ENCODE assay signal across 1 cellular context in the genomic region with DNA sequence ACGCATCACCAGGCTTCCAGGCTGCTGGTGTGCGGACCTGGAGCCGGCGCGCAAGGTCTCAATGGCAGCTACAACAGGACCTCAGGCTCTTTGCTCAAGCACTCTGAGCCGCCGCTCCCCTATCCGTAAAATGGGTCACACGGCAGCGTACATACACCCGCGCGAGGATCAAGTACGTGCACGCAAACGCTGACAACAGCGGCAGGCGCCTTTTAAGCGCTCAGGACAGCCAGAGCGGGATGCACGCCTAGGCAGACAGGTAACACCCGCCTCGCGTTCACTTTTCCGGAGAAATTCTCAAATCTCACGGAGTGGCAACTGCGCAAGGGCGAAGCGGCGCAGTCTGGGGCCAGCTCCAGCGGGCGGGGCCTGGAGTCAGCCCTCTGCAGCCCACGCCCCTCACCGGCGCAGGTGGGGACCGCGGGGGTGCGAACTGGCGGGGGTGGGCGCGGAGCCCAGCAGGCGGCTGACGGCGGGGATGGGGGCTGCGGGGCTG.
A peak's percentile ranks its signal among the peaks of the same experiment; 100 is the strongest.
TF ChIP-seq lines count a peak whose summit lies in the region.

No MANE protein-coding gene starts in this region.

TF ChIP-seq in HepG2, 621 proteins besides CTCF, POLR2A, EP300 and RAD21 (continued from another document and continues in another):
- TF ChIP-seq, protein P1, sequence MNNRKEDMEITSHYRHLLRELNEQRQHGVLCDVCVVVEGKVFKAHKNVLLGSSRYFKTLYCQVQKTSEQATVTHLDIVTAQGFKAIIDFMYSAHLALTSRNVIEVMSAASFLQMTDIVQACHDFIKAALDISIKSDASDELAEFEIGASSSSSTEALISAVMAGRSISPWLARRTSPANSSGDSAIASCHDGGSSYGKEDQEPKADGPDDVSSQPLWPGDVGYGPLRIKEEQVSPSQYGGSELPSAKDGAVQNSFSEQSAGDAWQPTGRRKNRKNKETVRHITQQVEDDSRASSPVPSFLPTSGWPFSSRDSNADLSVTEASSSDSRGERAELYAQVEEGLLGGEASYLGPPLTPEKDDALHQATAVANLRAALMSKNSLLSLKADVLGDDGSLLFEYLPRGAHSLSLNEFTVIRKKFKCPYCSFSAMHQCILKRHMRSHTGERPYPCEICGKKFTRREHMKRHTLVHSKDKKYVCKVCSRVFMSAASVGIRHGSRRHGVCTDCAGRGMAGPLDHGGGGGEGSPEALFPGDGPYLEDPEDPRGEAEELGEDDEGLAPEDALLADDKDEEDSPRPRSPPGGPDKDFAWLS (CRISPR knock-in tag; IDR thresholded peaks at IDR 0.05; ENCODE audit: borderline replicate concordance): no peak; the same call in 1 of the 2 replicates
- TF ChIP-seq HIVEP1 (CRISPR knock-in tag; IDR thresholded peaks at IDR 0.05) (no peak), BCL6 (CRISPR knock-in tag; IDR thresholded peaks at IDR 0.05) (no peak), MXD4 (CRISPR knock-in tag; IDR thresholded peaks at IDR 0.05) (no peak; the same call in 1 of the 2 replicates), ZNF614 (CRISPR knock-in tag; IDR thresholded peaks at IDR 0.05; ENCODE audit: borderline replicate concordance) (no peak), MTF2 (CRISPR knock-in tag; IDR thresholded peaks at IDR 0.05; ENCODE audit: borderline replicate concordance) (no peak), HMG20B (CRISPR knock-in tag; conservative IDR thresholded peaks at IDR 0.05) (no peak), ZNF564 (CRISPR knock-in tag; IDR thresholded peaks at IDR 0.05) (no peak), BRD4 (CRISPR knock-in tag; IDR thresholded peaks at IDR 0.05) (no peak), ZFP36L1 (CRISPR knock-in tag; IDR thresholded peaks at IDR 0.05) (no peak), WIZ (CRISPR knock-in tag; IDR thresholded peaks at IDR 0.05) (no peak), TMF1 (CRISPR knock-in tag; IDR thresholded peaks at IDR 0.05; ENCODE audit: low read depth) (no peak), SALL1 (CRISPR knock-in tag; IDR thresholded peaks at IDR 0.05) (no peak), PTBP1 (IDR thresholded peaks at IDR 0.05; ENCODE audit: low read depth, low read length, poor library complexity, severe bottlenecking) (no peak), ZSCAN31 (CRISPR knock-in tag; IDR thresholded peaks at IDR 0.05; ENCODE audit: low read depth) (no peak), KDM5B (CRISPR knock-in tag; IDR thresholded peaks at IDR 0.05; ENCODE audit: borderline replicate concordance) (no peak), ZNF543 (CRISPR knock-in tag; IDR thresholded peaks at IDR 0.05) (peak; percentile 72; the same call in 1 of the 2 replicates), ZSCAN12 (CRISPR knock-in tag; IDR thresholded peaks at IDR 0.05) (0 out of 2 replicates have a peak, but pooled peaks have one; percentile 12), RBM22 (optimal IDR thresholded peaks at IDR 0.05; ENCODE audit: low read length) (no peak), ZNF841 (CRISPR knock-in tag; IDR thresholded peaks at IDR 0.05; ENCODE audit: borderline replicate concordance) (no peak), SRSF1 (optimal IDR thresholded peaks at IDR 0.05; ENCODE audit: low read depth, low read length) (no peak), ZNF629 (CRISPR knock-in tag; conservative IDR thresholded peaks at IDR 0.05) (peak; percentile 99), ZNF552 (CRISPR knock-in tag; IDR thresholded peaks at IDR 0.05; ENCODE audit: borderline replicate concordance) (no peak), NCOA2 (CRISPR knock-in tag; IDR thresholded peaks at IDR 0.05) (no peak), ZMAT3 (CRISPR knock-in tag; conservative IDR thresholded peaks at IDR 0.05) (0 out of 2 replicates have a peak, but pooled peaks have one; percentile 16), NRL (CRISPR knock-in tag; IDR thresholded peaks at IDR 0.05; ENCODE audit: borderline replicate concordance) (0 out of 2 replicates have a peak, but pooled peaks have one; percentile 32), ZNF605 (CRISPR knock-in tag; IDR thresholded peaks at IDR 0.05) (no peak), SAP130 (CRISPR knock-in tag; IDR thresholded peaks at IDR 0.05; ENCODE audit: low read depth) (no peak), STAT5B (CRISPR knock-in tag; IDR thresholded peaks at IDR 0.05) (no peak), GLI4 (CRISPR knock-in tag; IDR thresholded peaks at IDR 0.05; ENCODE audit: borderline replicate concordance) (no peak), ZNF256 (CRISPR knock-in tag; conservative IDR thresholded peaks at IDR 0.05) (no peak)
- TF ChIP-seq, protein P2, sequence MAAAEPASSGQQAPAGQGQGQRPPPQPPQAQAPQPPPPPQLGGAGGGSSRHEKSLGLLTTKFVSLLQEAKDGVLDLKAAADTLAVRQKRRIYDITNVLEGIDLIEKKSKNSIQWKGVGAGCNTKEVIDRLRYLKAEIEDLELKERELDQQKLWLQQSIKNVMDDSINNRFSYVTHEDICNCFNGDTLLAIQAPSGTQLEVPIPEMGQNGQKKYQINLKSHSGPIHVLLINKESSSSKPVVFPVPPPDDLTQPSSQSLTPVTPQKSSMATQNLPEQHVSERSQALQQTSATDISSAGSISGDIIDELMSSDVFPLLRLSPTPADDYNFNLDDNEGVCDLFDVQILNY (CRISPR knock-in tag; conservative IDR thresholded peaks at IDR 0.05): no peak
- TF ChIP-seq, protein P3, sequence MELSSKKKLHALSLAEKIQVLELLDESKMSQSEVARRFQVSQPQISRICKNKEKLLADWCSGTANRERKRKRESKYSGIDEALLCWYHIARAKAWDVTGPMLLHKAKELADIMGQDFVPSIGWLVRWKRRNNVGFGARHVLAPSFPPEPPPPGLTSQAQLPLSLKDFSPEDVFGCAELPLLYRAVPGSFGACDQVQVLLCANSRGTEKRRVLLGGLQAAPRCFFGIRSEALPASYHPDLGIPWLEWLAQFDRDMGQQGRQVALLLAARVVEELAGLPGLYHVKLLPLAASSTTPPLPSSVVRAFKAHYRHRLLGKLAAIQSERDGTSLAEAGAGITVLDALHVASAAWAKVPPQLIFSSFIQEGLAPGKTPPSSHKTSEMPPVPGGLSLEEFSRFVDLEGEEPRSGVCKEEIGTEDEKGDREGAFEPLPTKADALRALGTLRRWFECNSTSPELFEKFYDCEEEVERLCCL (CRISPR knock-in tag; IDR thresholded peaks at IDR 0.05; ENCODE audit: borderline replicate concordance): no peak
- TF ChIP-seq, protein P4, sequence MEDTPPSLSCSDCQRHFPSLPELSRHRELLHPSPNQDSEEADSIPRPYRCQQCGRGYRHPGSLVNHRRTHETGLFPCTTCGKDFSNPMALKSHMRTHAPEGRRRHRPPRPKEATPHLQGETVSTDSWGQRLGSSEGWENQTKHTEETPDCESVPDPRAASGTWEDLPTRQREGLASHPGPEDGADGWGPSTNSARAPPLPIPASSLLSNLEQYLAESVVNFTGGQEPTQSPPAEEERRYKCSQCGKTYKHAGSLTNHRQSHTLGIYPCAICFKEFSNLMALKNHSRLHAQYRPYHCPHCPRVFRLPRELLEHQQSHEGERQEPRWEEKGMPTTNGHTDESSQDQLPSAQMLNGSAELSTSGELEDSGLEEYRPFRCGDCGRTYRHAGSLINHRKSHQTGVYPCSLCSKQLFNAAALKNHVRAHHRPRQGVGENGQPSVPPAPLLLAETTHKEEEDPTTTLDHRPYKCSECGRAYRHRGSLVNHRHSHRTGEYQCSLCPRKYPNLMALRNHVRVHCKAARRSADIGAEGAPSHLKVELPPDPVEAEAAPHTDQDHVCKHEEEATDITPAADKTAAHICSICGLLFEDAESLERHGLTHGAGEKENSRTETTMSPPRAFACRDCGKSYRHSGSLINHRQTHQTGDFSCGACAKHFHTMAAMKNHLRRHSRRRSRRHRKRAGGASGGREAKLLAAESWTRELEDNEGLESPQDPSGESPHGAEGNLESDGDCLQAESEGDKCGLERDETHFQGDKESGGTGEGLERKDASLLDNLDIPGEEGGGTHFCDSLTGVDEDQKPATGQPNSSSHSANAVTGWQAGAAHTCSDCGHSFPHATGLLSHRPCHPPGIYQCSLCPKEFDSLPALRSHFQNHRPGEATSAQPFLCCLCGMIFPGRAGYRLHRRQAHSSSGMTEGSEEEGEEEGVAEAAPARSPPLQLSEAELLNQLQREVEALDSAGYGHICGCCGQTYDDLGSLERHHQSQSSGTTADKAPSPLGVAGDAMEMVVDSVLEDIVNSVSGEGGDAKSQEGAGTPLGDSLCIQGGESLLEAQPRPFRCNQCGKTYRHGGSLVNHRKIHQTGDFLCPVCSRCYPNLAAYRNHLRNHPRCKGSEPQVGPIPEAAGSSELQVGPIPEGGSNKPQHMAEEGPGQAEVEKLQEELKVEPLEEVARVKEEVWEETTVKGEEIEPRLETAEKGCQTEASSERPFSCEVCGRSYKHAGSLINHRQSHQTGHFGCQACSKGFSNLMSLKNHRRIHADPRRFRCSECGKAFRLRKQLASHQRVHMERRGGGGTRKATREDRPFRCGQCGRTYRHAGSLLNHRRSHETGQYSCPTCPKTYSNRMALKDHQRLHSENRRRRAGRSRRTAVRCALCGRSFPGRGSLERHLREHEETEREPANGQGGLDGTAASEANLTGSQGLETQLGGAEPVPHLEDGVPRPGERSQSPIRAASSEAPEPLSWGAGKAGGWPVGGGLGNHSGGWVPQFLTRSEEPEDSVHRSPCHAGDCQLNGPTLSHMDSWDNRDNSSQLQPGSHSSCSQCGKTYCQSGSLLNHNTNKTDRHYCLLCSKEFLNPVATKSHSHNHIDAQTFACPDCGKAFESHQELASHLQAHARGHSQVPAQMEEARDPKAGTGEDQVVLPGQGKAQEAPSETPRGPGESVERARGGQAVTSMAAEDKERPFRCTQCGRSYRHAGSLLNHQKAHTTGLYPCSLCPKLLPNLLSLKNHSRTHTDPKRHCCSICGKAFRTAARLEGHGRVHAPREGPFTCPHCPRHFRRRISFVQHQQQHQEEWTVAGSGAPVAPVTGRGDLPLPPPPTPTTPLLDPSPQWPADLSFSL (CRISPR knock-in tag; IDR thresholded peaks at IDR 0.05): no peak
- TF ChIP-seq, protein P5, sequence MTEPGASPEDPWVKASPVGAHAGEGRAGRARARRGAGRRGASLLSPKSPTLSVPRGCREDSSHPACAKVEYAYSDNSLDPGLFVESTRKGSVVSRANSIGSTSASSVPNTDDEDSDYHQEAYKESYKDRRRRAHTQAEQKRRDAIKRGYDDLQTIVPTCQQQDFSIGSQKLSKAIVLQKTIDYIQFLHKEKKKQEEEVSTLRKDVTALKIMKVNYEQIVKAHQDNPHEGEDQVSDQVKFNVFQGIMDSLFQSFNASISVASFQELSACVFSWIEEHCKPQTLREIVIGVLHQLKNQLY (CRISPR knock-in tag; IDR thresholded peaks at IDR 0.05): peak; percentile 21; the same call in 1 of the 2 replicates
- TF ChIP-seq, protein P6, sequence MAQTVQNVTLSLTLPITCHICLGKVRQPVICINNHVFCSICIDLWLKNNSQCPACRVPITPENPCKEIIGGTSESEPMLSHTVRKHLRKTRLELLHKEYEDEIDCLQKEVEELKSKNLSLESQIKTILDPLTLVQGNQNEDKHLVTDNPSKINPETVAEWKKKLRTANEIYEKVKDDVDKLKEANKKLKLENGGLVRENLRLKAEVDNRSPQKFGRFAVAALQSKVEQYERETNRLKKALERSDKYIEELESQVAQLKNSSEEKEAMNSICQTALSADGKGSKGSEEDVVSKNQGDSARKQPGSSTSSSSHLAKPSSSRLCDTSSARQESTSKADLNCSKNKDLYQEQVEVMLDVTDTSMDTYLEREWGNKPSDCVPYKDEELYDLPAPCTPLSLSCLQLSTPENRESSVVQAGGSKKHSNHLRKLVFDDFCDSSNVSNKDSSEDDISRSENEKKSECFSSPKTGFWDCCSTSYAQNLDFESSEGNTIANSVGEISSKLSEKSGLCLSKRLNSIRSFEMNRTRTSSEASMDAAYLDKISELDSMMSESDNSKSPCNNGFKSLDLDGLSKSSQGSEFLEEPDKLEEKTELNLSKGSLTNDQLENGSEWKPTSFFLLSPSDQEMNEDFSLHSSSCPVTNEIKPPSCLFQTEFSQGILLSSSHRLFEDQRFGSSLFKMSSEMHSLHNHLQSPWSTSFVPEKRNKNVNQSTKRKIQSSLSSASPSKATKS (CRISPR knock-in tag; IDR thresholded peaks at IDR 0.05): no peak
- TF ChIP-seq, protein P7, sequence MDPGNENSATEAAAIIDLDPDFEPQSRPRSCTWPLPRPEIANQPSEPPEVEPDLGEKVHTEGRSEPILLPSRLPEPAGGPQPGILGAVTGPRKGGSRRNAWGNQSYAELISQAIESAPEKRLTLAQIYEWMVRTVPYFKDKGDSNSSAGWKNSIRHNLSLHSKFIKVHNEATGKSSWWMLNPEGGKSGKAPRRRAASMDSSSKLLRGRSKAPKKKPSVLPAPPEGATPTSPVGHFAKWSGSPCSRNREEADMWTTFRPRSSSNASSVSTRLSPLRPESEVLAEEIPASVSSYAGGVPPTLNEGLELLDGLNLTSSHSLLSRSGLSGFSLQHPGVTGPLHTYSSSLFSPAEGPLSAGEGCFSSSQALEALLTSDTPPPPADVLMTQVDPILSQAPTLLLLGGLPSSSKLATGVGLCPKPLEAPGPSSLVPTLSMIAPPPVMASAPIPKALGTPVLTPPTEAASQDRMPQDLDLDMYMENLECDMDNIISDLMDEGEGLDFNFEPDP (CRISPR knock-in tag; conservative IDR thresholded peaks at IDR 0.05): no peak
- TF ChIP-seq, protein P8, sequence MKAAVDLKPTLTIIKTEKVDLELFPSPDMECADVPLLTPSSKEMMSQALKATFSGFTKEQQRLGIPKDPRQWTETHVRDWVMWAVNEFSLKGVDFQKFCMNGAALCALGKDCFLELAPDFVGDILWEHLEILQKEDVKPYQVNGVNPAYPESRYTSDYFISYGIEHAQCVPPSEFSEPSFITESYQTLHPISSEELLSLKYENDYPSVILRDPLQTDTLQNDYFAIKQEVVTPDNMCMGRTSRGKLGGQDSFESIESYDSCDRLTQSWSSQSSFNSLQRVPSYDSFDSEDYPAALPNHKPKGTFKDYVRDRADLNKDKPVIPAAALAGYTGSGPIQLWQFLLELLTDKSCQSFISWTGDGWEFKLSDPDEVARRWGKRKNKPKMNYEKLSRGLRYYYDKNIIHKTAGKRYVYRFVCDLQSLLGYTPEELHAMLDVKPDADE (CRISPR knock-in tag; IDR thresholded peaks at IDR 0.05): no peak
- TF ChIP-seq, protein P9, sequence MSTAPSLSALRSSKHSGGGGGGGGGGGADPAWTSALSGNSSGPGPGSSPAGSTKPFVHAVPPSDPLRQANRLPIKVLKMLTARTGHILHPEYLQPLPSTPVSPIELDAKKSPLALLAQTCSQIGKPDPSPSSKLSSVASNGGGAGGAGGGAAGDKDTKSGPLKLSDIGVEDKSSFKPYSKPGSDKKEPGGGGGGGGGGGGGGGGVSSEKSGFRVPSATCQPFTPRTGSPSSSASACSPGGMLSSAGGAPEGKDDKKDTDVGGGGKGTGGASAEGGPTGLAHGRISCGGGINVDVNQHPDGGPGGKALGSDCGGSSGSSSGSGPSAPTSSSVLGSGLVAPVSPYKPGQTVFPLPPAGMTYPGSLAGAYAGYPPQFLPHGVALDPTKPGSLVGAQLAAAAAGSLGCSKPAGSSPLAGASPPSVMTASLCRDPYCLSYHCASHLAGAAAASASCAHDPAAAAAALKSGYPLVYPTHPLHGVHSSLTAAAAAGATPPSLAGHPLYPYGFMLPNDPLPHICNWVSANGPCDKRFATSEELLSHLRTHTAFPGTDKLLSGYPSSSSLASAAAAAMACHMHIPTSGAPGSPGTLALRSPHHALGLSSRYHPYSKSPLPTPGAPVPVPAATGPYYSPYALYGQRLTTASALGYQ (CRISPR knock-in tag; IDR thresholded peaks at IDR 0.05): no peak
- TF ChIP-seq, protein P10, sequence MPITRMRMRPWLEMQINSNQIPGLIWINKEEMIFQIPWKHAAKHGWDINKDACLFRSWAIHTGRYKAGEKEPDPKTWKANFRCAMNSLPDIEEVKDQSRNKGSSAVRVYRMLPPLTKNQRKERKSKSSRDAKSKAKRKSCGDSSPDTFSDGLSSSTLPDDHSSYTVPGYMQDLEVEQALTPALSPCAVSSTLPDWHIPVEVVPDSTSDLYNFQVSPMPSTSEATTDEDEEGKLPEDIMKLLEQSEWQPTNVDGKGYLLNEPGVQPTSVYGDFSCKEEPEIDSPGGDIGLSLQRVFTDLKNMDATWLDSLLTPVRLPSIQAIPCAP (CRISPR knock-in tag; IDR thresholded peaks at IDR 0.05; ENCODE audit: low read depth): no peak
